In genomic region chr7:103657474-103657894, GRCh38 we compare ENCODE assay signal across 21 cellular contexts.
"Had no signal": no experiment of that assay in that cellular context is flagged by ENCODE, and none has a peak within 500 bp of the region (broad histone marks: within the 10 kb centered on the region; RNA-seq: fewer than 3 reads in every experiment).

No MANE protein-coding gene starts in this region.

- DNase-seq: Karpas-422, KG1, MG63, NCI-H1092, NCI-H1105 treated with DMSO at 0.1 percent for 48 hours, NCI-H1417 treated with DMSO at 0.1 percent for 48 hours, NCI-H187, NCI-H2029, NCI-H2081 treated with DMSO at 0.1 percent for 48 hours, NCI-H2171, NCI-H226, NCI-H446, NCI-H510A, NCI-H524 treated with DMSO at 0.1 percent for 48 hours, NCI-H69, NCI-H774, PC-3, SHP77 had no signal

- H3K27ac ChIP-seq: RWPE1 had no signal

- H3K27me3 ChIP-seq: MG63 had no signal

- H3K4me3 ChIP-seq: MG63 had no signal

- ATAC-seq: Panc1, PC-3, SK-N-SH treated with all-trans-retinoic acid at 6 μM for 48 hours had no signal

- H3K36me3 ChIP-seq: MG63 had no signal

- H3K9me3 ChIP-seq: MG63 had no signal
